11 cellular contexts compared by ENCODE assay signal in the genomic region with DNA sequence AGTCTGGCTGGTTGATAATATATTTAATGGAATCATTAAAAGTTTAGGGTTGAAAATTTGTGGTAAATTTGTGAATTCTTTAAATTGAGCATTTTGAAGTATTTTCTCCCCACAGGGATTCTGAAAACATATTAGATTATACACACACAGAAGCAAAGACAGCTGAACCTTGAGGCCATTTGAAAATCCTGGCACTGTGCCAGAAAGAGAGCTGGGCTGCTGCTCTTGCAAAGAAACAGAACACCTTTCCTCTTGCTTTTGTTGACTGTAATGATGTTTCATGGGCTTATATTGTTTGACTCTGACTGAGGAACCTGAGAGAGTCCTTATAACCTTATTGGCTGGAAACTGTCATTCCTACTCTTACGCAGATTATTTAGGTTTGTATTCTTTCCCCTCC. TPM values are rescaled to one million over a fixed set of nuclear protein-coding genes. Genes with fewer than 3 reads are reported as not detected.
DNase-seq lines count a peak whose midpoint lies in the region; ATAC-seq and TF ChIP-seq lines count a peak whose summit lies in the region.
"Had no signal": no experiment of that assay in that cellular context is flagged by ENCODE, and none has a peak within 500 bp of the region (broad histone marks: within the 10 kb centered on the region; RNA-seq: fewer than 3 reads in every experiment).

No MANE protein-coding gene starts in this region.

- H3K79me2 ChIP-seq in mesendoderm (ENCODE audit: control insufficient read depth, insufficient read depth, low read length): peaks cover 19% of the 10 kb centered on the region

- H3K9ac ChIP-seq in mesendoderm (ENCODE audit: low read length): no peak overlapping the region

- H3K4me1 ChIP-seq in sigmoid colon (peaks cover 0 to 42% (median 29%) of the 10 kb centered on the region in 4 donors), mesendoderm (ENCODE audit: control insufficient read depth, low read depth, low read length) (no peaks in the 10 kb centered on the region)

- H3K18ac ChIP-seq in mesendoderm (ENCODE audit: low read length): no peak overlapping the region

- peaks cover 0 to 9% (median 3%) of the 10 kb centered on the region in 4 donors for H3K36me3 ChIP-seq in sigmoid colon
- H3K36me3 ChIP-seq in mesendoderm (ENCODE audit: control insufficient read depth, insufficient read depth, low read length): no peaks in the 10 kb centered on the region

- H4K5ac ChIP-seq in mesendoderm (ENCODE audit: low read length): no peak overlapping the region

- H2BK15ac ChIP-seq in mesendoderm (replicated peaks; ENCODE audit: low read depth): no peak overlapping the region

- H3K4me2 ChIP-seq in mesendoderm (ENCODE audit: low read length): no peak overlapping the region

- no peak overlapping the region for H2BK5ac ChIP-seq in mesendoderm (ENCODE audit: low read length)

- H3K56ac ChIP-seq in mesendoderm (ENCODE audit: low read length): no peak overlapping the region

- no peak overlapping the region for H4K8ac ChIP-seq in mesendoderm (ENCODE audit: low read depth, low read length)

- WGBS in sigmoid colon, 2 donors: 94 to 100% methylated on average over 1 of the region's 1 CpG
- no CpG with 5 or more reads among the region's 1 CpG for WGBS in mesendoderm (ENCODE audit: extremely low coverage, insufficient coverage, low lambda C conversion rate)

- no peak for ATAC-seq in esophagus mucosa

- H2AK5ac ChIP-seq in mesendoderm (ENCODE audit: low read length): no peak overlapping the region

- H3K79me1 ChIP-seq in mesendoderm (ENCODE audit: low read length): peaks cover 9% of the 10 kb centered on the region

- H3K9me3 ChIP-seq in sigmoid colon: no peaks in the 10 kb centered on the region

- no peak overlapping the region for H3K4ac ChIP-seq in mesendoderm (ENCODE audit: low read depth, low read length)

- TF ChIP-seq POLR2A in sigmoid colon (IDR thresholded peaks at IDR 0.05): no peak

- H3K4me3 ChIP-seq in sigmoid colon (no peak overlapping the region), mesendoderm (ENCODE audit: low read length) (no peak overlapping the region)

- H3K23ac ChIP-seq in mesendoderm (ENCODE audit: low read length): no peak overlapping the region

- intact Hi-C loops in sigmoid colon (cut with DNase I): no loop called here

- H3K27ac ChIP-seq in sigmoid colon (peak overlapping the region in 3 of 4 donors; percentile 7 to 60 (median 48)), mesendoderm (ENCODE audit: low read depth, low read length) (no peak overlapping the region)
- H3K27ac ChIP-seq: epithelial cell of prostate had no signal

- H3K27me3 ChIP-seq in sigmoid colon: no peaks in the 10 kb centered on the region
- H3K27me3 ChIP-seq in mesendoderm (ENCODE audit: insufficient read depth, low read length, poor library complexity): no peaks in the 10 kb centered on the region

- H2BK120ac ChIP-seq in mesendoderm (ENCODE audit: low read depth, low read length): no peak overlapping the region

- TF ChIP-seq EP300 in sigmoid colon (IDR thresholded peaks at IDR 0.05): no peak

- DNase-seq in NAMALWA (ENCODE audit: low spot score) (peak; percentile 41), NCI-H2171 (lab: John Stamatoyannopoulos, UW) (peak; percentile 71), amniotic epithelial cell (ENCODE audit: low read depth) (peak; percentile 11), sigmoid colon (no peak), T-helper 9 cell (no peak), mesendoderm (no peak)
- DNase-seq: amniotic stem cell; naive B cell; stimulated activated CD8-positive, alpha-beta memory T cell treated with anti-CD3 and anti-CD28 coated beads, Interleukin-4, amount 100 ng/mL, for 48 hours had no signal

- TF ChIP-seq CTCF in sigmoid colon (IDR thresholded peaks at IDR 0.05): no peak

RNA-seq across cellular contexts. Expression of gene RNF34, which starts 4.8 kb away (rescaled TPM):
- total RNA-seq in sigmoid colon (10 to 100 TPM; 34.1 to 52.4 (median 37.4) TPM), esophagus mucosa (25.5 TPM)
- polyA plus RNA-seq in sigmoid colon: 10 to 100 TPM; 19.8 to 34.3 (median 31.7) TPM
- 45.0 TPM for polyA plus RNA-seq in mesendoderm (2013, experiment 1 of 2)
- 45.4 TPM for polyA plus RNA-seq in mesendoderm (2013, experiment 2 of 2)

RNA-seq across cellular contexts. Expression of gene ANAPC5, which starts 52.5 kb away (rescaled TPM):
- 10 to 100 TPM; 76.0 to 93.6 (median 85.9) TPM for total RNA-seq in sigmoid colon
- polyA plus RNA-seq in sigmoid colon: 10 to 100 TPM; 51.6 to 71.4 (median 70.3) TPM
- 68.2 TPM for total RNA-seq in esophagus mucosa
- polyA plus RNA-seq in mesendoderm (2013, experiment 1 of 2): 114 TPM
- polyA plus RNA-seq in mesendoderm (2013, experiment 2 of 2): 114 TPM

Comparison
In these comparisons a context has a peak if more than half of its experiments do, and no peak if none do; other contexts are left out.
1. DNase-seq: peak in NAMALWA (single experiment), NCI-H2171 (single experiment) and amniotic epithelial cell (single experiment); none in sigmoid colon (single experiment), T-helper 9 cell (single experiment) and mesendoderm (single experiment).